In the genomic region with DNA sequence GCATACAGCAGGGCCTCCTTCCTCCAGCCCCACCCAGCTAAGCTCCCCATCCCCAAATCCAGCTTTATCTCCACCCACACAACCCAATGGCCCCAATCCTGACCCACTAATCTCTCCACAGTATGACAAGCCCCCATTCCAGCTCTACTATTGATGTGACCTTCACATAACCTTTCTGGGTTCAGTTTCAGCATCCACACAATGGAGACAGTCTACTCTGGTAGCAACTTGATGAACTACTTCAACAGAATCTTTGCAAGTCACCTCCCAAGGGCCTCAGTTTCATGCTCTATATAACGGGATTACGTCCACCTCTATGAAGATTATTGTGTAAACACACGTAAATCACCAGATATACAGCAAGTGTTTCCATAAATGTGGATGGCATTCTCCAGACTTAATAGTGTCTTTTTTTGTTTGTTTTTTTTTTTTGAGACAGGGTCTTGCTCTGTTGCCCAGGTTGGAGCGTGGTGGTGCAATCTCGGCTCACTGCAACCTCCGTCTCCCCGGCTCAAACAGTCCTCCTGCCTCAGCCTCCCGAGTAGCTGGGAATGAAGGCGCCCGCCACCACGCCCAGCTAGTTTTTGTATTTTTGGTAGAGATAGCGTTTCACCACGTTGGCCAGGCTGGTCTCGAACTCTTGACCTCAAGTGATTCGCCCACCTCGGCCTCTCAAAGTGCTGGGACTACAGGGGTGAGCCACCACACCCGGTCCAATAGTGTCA, we compare ENCODE assay signal across 8 cellular contexts. TPM values are rescaled to one million over a fixed set of nuclear protein-coding genes. Genes with fewer than 3 reads are reported as not detected.
DNase-seq lines count a peak whose midpoint lies in the region; ATAC-seq and TF ChIP-seq lines count a peak whose summit lies in the region.

No MANE protein-coding gene starts in this region.

- H3K36me3 Mint-ChIP-seq in activated naive CD8-positive, alpha-beta T cell, result peaks cover 6% of the 10 kb centered on the region

- H3K27me3 Mint-ChIP-seq in activated naive CD8-positive, alpha-beta T cell, result no peaks in the 10 kb centered on the region

- H3K4me1 ChIP-seq in heart left ventricle, result peaks cover 0 to 34% (median 16%) of the 10 kb centered on the region in 12 donors
- H3K4me1 ChIP-seq in liver (ENCODE audit: control insufficient read depth in 4 of 4, insufficient read depth in 4 of 4, low read length in 3 of 4), result peaks cover 15 to 46% (median 36%) of the 10 kb centered on the region in 4 donors
- peaks cover 16% of the 10 kb centered on the region for H3K4me1 ChIP-seq in upper lobe of right lung
- H3K4me1 ChIP-seq in uterus, result no peaks in the 10 kb centered on the region

- H3K27ac ChIP-seq in heart left ventricle (peak overlapping the region in 7 of 12 donors; percentile 24 to 98 (median 88)), liver (ENCODE audit: low read depth in 1 of 2, low read length in 2 of 2) (peak overlapping the region; percentile 87 to 95), upper lobe of right lung (no peak overlapping the region), uterus (no peak overlapping the region)

- H3K9me3 ChIP-seq in heart left ventricle, result no peaks in the 10 kb centered on the region
- H3K9me3 ChIP-seq in liver (ENCODE audit: control insufficient read depth in 4 of 4, low read length in 3 of 4), result no peaks in the 10 kb centered on the region
- no peaks in the 10 kb centered on the region for H3K9me3 ChIP-seq in upper lobe of right lung
- H3K9me3 ChIP-seq in uterus, result no peaks in the 10 kb centered on the region

- no peak for ATAC-seq in heart left ventricle
- ATAC-seq in left ventricle myocardium superior, result no peak
- ATAC-seq in upper lobe of right lung, result no peak
- no peak for ATAC-seq in HG02938 (IDR thresholded peaks at IDR 0.05; ENCODE audit: unreplicated experiment)

- no peak for TF ChIP-seq RAD21 in liver (IDR thresholded peaks at IDR 0.05)

- TF ChIP-seq POLR2A in heart left ventricle (IDR thresholded peaks at IDR 0.05), result no peak
- TF ChIP-seq POLR2A in uterus (IDR thresholded peaks at IDR 0.05), result no peak

- no peaks in the 10 kb centered on the region for H3K9me3 Mint-ChIP-seq in activated naive CD8-positive, alpha-beta T cell (ENCODE audit: low read depth)

- DNase-seq in heart left ventricle, result no peak
- DNase-seq in left ventricle myocardium superior, result no peak
- DNase-seq in upper lobe of right lung, result no peak
- no peak for DNase-seq in HCEC 1CT
- DNase-seq in uterus, result no peak

- H3K4me1 Mint-ChIP-seq in activated naive CD8-positive, alpha-beta T cell (ENCODE audit: low read depth), result peaks cover 17% of the 10 kb centered on the region

- H3K27me3 ChIP-seq in heart left ventricle (no peaks in the 10 kb centered on the region), liver (ENCODE audit: control insufficient read depth in 4 of 4, insufficient read depth in 4 of 4, low read length in 3 of 4) (no peaks in the 10 kb centered on the region), upper lobe of right lung (no peaks in the 10 kb centered on the region), uterus (no peaks in the 10 kb centered on the region)

- WGBS in heart left ventricle, 4 donors, result 89 to 92% (median 90%) methylated on average over 17 of the region's 17 CpGs
- 72% methylated on average over 17 of the region's 17 CpGs for WGBS in liver

- peak overlapping the region in 1 of 2 donors; percentile 94 for H3K9ac ChIP-seq in liver (ENCODE audit: low read depth in 1 of 2, low read length in 2 of 2)

- H3K4me3 ChIP-seq in heart left ventricle (peak overlapping the region in 10 of 12 donors; percentile 58 to 95 (median 78)), liver (ENCODE audit: low read depth in 1 of 3, low read length in 3 of 3) (peak overlapping the region; percentile 70 to 98 (median 91)), upper lobe of right lung (peak overlapping the region; percentile 94), uterus (peak overlapping the region in 1 of 2 donors; percentile 79)

- H3K27ac Mint-ChIP-seq in activated naive CD8-positive, alpha-beta T cell, result peak overlapping the region; percentile 95

- TF ChIP-seq CTCF in heart left ventricle (IDR thresholded peaks at IDR 0.05), result no peak
- no peak for TF ChIP-seq CTCF in liver (IDR thresholded peaks at IDR 0.05; ENCODE audit: low read depth, low read length, missing input control)
- no peak for TF ChIP-seq CTCF in upper lobe of right lung (IDR thresholded peaks at IDR 0.05)
- no peak for TF ChIP-seq CTCF in uterus (IDR thresholded peaks at IDR 0.05)

- intact Hi-C loops in heart left ventricle (cut with DNase I) (loop anchor here in 4 of 10 donors (2.0 to 10.0 kb wide), 5 partner anchors 39 to 406 kb away; partner anchors contain the start of genes DYNLRB1 (in 1 of the 4), ITCH (in 1 of the 4) and TP53INP2 (in 1 of the 4)), left ventricle myocardium superior (cut with micrococcal nuclease) (no loop called here), upper lobe of right lung (cut with DNase I) (no loop called here), uterus (cut with DNase I; ENCODE audit: low total_unique reads) (no loop called here)

- no peak overlapping the region for H3K4me3 Mint-ChIP-seq in activated naive CD8-positive, alpha-beta T cell

- H3K36me3 ChIP-seq in heart left ventricle (no peaks in the 10 kb centered on the region), liver (ENCODE audit: control insufficient read depth in 4 of 4, insufficient read depth in 3 of 4, low read depth in 1 of 4, low read length in 3 of 4) (no peaks in the 10 kb centered on the region), upper lobe of right lung (no peaks in the 10 kb centered on the region), uterus (no peaks in the 10 kb centered on the region)

TF ChIP-seq in liver, 16 proteins besides CTCF, POLR2A, EP300 and RAD21:
- no peak for TF ChIP-seq REST (IDR thresholded peaks at IDR 0.05)
- no peak for TF ChIP-seq HNF4G (IDR thresholded peaks at IDR 0.05)
- no peak for TF ChIP-seq FOXA2 (IDR thresholded peaks at IDR 0.05)
- TF ChIP-seq MAX (IDR thresholded peaks at IDR 0.05), result no peak
- TF ChIP-seq FOXA1 (IDR thresholded peaks at IDR 0.05), result no peak
- no peak for TF ChIP-seq ATF3 (IDR thresholded peaks at IDR 0.05)
- no peak for TF ChIP-seq TAF1 (conservative IDR thresholded peaks at IDR 0.05)
- no peak for TF ChIP-seq JUND (IDR thresholded peaks at IDR 0.05)
- TF ChIP-seq SP1 (IDR thresholded peaks at IDR 0.05), result no peak
- TF ChIP-seq, protein P1, sequence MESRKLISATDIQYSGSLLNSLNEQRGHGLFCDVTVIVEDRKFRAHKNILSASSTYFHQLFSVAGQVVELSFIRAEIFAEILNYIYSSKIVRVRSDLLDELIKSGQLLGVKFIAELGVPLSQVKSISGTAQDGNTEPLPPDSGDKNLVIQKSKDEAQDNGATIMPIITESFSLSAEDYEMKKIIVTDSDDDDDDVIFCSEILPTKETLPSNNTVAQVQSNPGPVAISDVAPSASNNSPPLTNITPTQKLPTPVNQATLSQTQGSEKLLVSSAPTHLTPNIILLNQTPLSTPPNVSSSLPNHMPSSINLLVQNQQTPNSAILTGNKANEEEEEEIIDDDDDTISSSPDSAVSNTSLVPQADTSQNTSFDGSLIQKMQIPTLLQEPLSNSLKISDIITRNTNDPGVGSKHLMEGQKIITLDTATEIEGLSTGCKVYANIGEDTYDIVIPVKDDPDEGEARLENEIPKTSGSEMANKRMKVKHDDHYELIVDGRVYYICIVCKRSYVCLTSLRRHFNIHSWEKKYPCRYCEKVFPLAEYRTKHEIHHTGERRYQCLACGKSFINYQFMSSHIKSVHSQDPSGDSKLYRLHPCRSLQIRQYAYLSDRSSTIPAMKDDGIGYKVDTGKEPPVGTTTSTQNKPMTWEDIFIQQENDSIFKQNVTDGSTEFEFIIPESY (IDR thresholded peaks at IDR 0.05), result no peak
- TF ChIP-seq NR2F2 (IDR thresholded peaks at IDR 0.05), result no peak
- TF ChIP-seq GABPA (IDR thresholded peaks at IDR 0.05 in 1 of 2, conservative IDR thresholded peaks at IDR 0.05 in 1 of 2), result no peak
- no peak for TF ChIP-seq HNF4A (conservative IDR thresholded peaks at IDR 0.05)
- TF ChIP-seq YY1 (IDR thresholded peaks at IDR 0.05), result no peak
- TF ChIP-seq EGR1 (IDR thresholded peaks at IDR 0.05; ENCODE audit: low read depth in 2 of 2), result no peak
- TF ChIP-seq RXRA (IDR thresholded peaks at IDR 0.05), result no peak
TF ChIP-seq in liver: peak in this region for 0.

RNA-seq across cellular contexts. Expression of gene AHCY, which starts 1.4 kb away (rescaled TPM):
- 100 to 1,000 TPM in 1 of 9 donors, 10 to 100 TPM in 8; 48.3 to 132 (median 57.2) TPM for total RNA-seq in heart left ventricle
- 10 to 100 TPM; 64.4 to 98.4 TPM for polyA plus RNA-seq in heart left ventricle
- total RNA-seq in left ventricle myocardium superior, result 60.2 TPM
- total RNA-seq in liver, result 100 to 1,000 TPM; 105 to 122 TPM
- polyA plus RNA-seq in liver, result 100 to 1,000 TPM in 1 of 2 donors, 10 to 100 TPM in 1; 56.0 to 138 TPM
- total RNA-seq in upper lobe of right lung, result 59.6 TPM
- 10 to 100 TPM; 53.8 to 82.7 (median 73.3) TPM for total RNA-seq in uterus

Comparison
In these comparisons a context has a peak if more than half of its experiments do, and no peak if none do; other contexts are left out.
1. H3K27ac ChIP-seq: peak in heart left ventricle (7 of 12) and liver (2 of 2); none in upper lobe of right lung (single experiment) and uterus (0 of 2).